Comparison of ENCODE assay signal across 9 cellular contexts in genomic region chr11:44899959-44900358, GRCh38. TPM values are rescaled to one million over a fixed set of nuclear protein-coding genes. Genes with fewer than 3 reads are reported as not detected.
DNase-seq lines count a peak whose midpoint lies in the region; ATAC-seq and TF ChIP-seq lines count a peak whose summit lies in the region.
"Had no signal": no experiment of that assay in that cellular context is flagged by ENCODE, and none has a peak within 500 bp of the region (broad histone marks: within the 10 kb centered on the region; RNA-seq: fewer than 3 reads in every experiment).

No MANE protein-coding gene starts in this region.

- H3K27me3 ChIP-seq in GM23248 (replicated peaks; ENCODE audit: insufficient read depth): peaks cover 26% of the 10 kb centered on the region
- H3K27me3 ChIP-seq in osteoblast (ENCODE audit: insufficient read depth, low read length): peaks cover 13% of the 10 kb centered on the region
- H3K27me3 ChIP-seq in body of pancreas: no peaks in the 10 kb centered on the region
- H3K27me3 ChIP-seq: thyroid gland had no signal

- H3K9me2 ChIP-seq in GM23248 (ENCODE audit: insufficient read depth): no peaks in the 10 kb centered on the region

- TF ChIP-seq CTCF in osteoblast (IDR thresholded peaks at IDR 0.05; ENCODE audit: extremely low read depth, low read depth, low read length): no peak
- no peak for TF ChIP-seq CTCF in body of pancreas (IDR thresholded peaks at IDR 0.05)

- no peak overlapping the region for H3K4me2 ChIP-seq in GM23248 (ENCODE audit: unreplicated experiment)
- no peak overlapping the region for H3K4me2 ChIP-seq in osteoblast (ENCODE audit: insufficient read depth, low read length)

- no peaks in the 10 kb centered on the region for H3K9me3 ChIP-seq in GM23248 (ENCODE audit: low read depth)
- no peaks in the 10 kb centered on the region for H3K9me3 ChIP-seq in osteoblast (ENCODE audit: low read depth, low read length)
- no peaks in the 10 kb centered on the region for H3K9me3 ChIP-seq in body of pancreas
- H3K9me3 ChIP-seq: thyroid gland had no signal

- H3K36me3 ChIP-seq in GM23248 (ENCODE audit: low read depth) (no peaks in the 10 kb centered on the region), osteoblast (ENCODE audit: insufficient read depth, low read length) (no peaks in the 10 kb centered on the region), body of pancreas (replicated peaks in 1 of 2; ENCODE audit: insufficient read depth in 1 of 2, low read depth in 2 of 2) (no peaks in the 10 kb centered on the region)
- H3K36me3 ChIP-seq: thyroid gland had no signal

- H4K20me1 ChIP-seq in GM23248 (ENCODE audit: insufficient read depth): no peaks in the 10 kb centered on the region
- no peaks in the 10 kb centered on the region for H4K20me1 ChIP-seq in osteoblast (ENCODE audit: insufficient read depth, low read length)

- no peaks in the 10 kb centered on the region for H3K79me2 ChIP-seq in GM23248 (ENCODE audit: insufficient read depth)
- H3K79me2 ChIP-seq in osteoblast (ENCODE audit: insufficient read depth, low read length): no peaks in the 10 kb centered on the region

- DNase-seq in GM23248 (peak; percentile 57), NCI-H1048 (lab: John Stamatoyannopoulos, UW) (peak; percentile 16), astrocyte of the hippocampus (ENCODE audit: low read depth, low spot score) (peak; percentile 49), osteoblast (ENCODE audit: insufficient read length, low spot score, missing footprints) (peak; percentile 93), kidney glomerular epithelial cell (lab: John Stamatoyannopoulos, UW) (no peak), dedifferentiated amniotic fluid mesenchymal stem cell (ENCODE audit: extremely low spot score) (no peak), body of pancreas (no peak), NCI-H2029 (lab: John Stamatoyannopoulos, UW) (no peak)

- in situ Hi-C loops in GM23248 (cut with MboI): loop anchor here (10.0 to 25.0 kb wide), 2 partner anchors 335 to 613 kb away; partner anchors contain the start of gene CD82

- no peaks in the 10 kb centered on the region for H3F3A ChIP-seq in GM23248 (ENCODE audit: insufficient read depth)

- TF ChIP-seq POLR2A in body of pancreas (IDR thresholded peaks at IDR 0.05): no peak

- H3K9ac ChIP-seq in GM23248: no peak overlapping the region

- no peak overlapping the region for H2AFZ ChIP-seq in GM23248
- no peak overlapping the region for H2AFZ ChIP-seq in osteoblast (ENCODE audit: low read length)

- no peak for ATAC-seq in body of pancreas

- 59% methylated on average over 3 of the region's 3 CpGs for WGBS in GM23248 (ENCODE audit: low coverage in 1 of 2, low lambda C conversion rate in 2 of 2, missing lambda C conversion rate in 2 of 2), 2 experiments
- WGBS in body of pancreas, 2 donors: 67 to 80% methylated on average over 3 of the region's 3 CpGs

- no peak overlapping the region for H3K27ac ChIP-seq in GM23248
- H3K27ac ChIP-seq in osteoblast (ENCODE audit: low read depth, low read length): no peak overlapping the region
- H3K27ac ChIP-seq in body of pancreas: no peak overlapping the region
- H3K27ac ChIP-seq: thyroid gland had no signal

- H3K4me3 ChIP-seq in GM23248: no peak overlapping the region
- no peak overlapping the region for H3K4me3 ChIP-seq in osteoblast (ENCODE audit: insufficient read depth, low read length)
- H3K4me3 ChIP-seq in body of pancreas: no peak overlapping the region
- H3K4me3 ChIP-seq: thyroid gland had no signal

- H3K4me1 ChIP-seq in GM23248 (ENCODE audit: insufficient read depth) (no peaks in the 10 kb centered on the region), osteoblast (ENCODE audit: insufficient read depth, low read length) (no peaks in the 10 kb centered on the region), body of pancreas (no peaks in the 10 kb centered on the region)
- H3K4me1 ChIP-seq: thyroid gland had no signal

- intact Hi-C loops in body of pancreas (cut with DNase I): no loop called here

RNA-seq across cellular contexts. Expression of gene TP53I11, which starts 50.7 kb away (rescaled TPM):
- total RNA-seq in GM23248 (2014; rRNA removed; shearing (Covaris generic)): 59.9 and 66.5 TPM in 2 replicates
- 117 and 118 TPM in 2 replicates for polyA plus RNA-seq in GM23248 (2016; fragmentation: Nextera tagmentation; extraction: Ambion mirVana)
- total RNA-seq in osteoblast (43.9 and 47.8 TPM in 2 replicates), body of pancreas (10 to 100 TPM; 21.8 to 91.0 TPM)

Comparison
In these comparisons a context has a peak if more than half of its experiments do, and no peak if none do; other contexts are left out.
1. DNase-seq: peak in GM23248 (single experiment), NCI-H1048 (single experiment), astrocyte of the hippocampus (single experiment) and osteoblast (single experiment); none in kidney glomerular epithelial cell (single experiment), dedifferentiated amniotic fluid mesenchymal stem cell (single experiment), body of pancreas (0 of 4) and NCI-H2029 (single experiment).